In the genomic region with DNA sequence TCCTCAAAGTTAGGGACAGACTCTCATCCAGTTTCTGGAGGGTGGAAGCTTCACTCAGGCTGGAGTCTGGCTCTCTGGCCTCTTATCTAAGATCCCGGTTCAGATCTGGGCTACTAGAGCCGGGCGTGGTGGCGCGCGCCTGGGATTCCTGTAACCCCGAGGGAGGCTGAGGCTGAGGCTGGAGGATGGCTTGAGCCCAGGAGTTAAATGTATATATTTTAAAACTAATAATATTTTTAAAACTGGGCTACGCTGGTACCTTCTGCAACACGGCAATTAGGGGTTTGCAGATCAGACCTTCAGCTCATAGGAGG, we compare ENCODE assay signal across 8 cellular contexts. TPM values are rescaled to one million over a fixed set of nuclear protein-coding genes. Genes with fewer than 3 reads are reported as not detected.
DNase-seq lines count a peak whose midpoint lies in the region; ATAC-seq and TF ChIP-seq lines count a peak whose summit lies in the region.

No MANE protein-coding gene starts in this region.

- H3K27me3 ChIP-seq in ACC112 (ENCODE audit: insufficient read depth, low read length) (no peaks in the 10 kb centered on the region), colonic mucosa (no peaks in the 10 kb centered on the region)

- no peaks in the 10 kb centered on the region for H3K36me3 Mint-ChIP-seq in naive B cell

- peaks cover 7% of the 10 kb centered on the region for H3K4me1 ChIP-seq in ACC112 (ENCODE audit: control insufficient read depth, insufficient read depth, low read length, unreplicated experiment)
- peaks cover 4% of the 10 kb centered on the region for H3K4me1 ChIP-seq in colonic mucosa

- ATAC-seq in naive B cell (ENCODE audit: low read depth in 2 of 2) (no peak), HG02981 (IDR thresholded peaks at IDR 0.05; ENCODE audit: unreplicated experiment) (no peak), HG03469 (IDR thresholded peaks at IDR 0.05; ENCODE audit: unreplicated experiment) (no peak)

- H3K36me3 ChIP-seq in ACC112 (ENCODE audit: insufficient read depth, low read length) (no peaks in the 10 kb centered on the region), colonic mucosa (no peaks in the 10 kb centered on the region)

- no peaks in the 10 kb centered on the region for H3K9me3 Mint-ChIP-seq in naive B cell

- H3K27ac ChIP-seq in ACC112 (ENCODE audit: low read depth, low read length) (peak overlapping the region; percentile 55), colonic mucosa (peak overlapping the region; percentile 71)

- H2AFZ ChIP-seq in ACC112 (ENCODE audit: low read length, unreplicated experiment), result peak overlapping the region; percentile 96

- intact Hi-C loops in colonic mucosa (cut with DNase I), result no loop called here

- H3K27ac Mint-ChIP-seq in naive B cell, result peak overlapping the region in 5 of 6 donors; percentile 87 to 99 (median 96)

- H3K4me3 Mint-ChIP-seq in naive B cell, result peak overlapping the region; percentile 91 to 100 (median 100)

- no peak for DNase-seq in Jurkat, Clone E6-1 (ENCODE audit: low read depth, low spot score)
- DNase-seq in colonic mucosa, result no peak
- DNase-seq in naive B cell, result no peak
- DNase-seq in DMS 273 treated with DMSO at 0.1 percent for 48 hours (lab: John Stamatoyannopoulos, UW), result no peak
- DNase-seq in glomerular visceral epithelial cell (ENCODE audit: extremely low spot score), result no peak

- no peaks in the 10 kb centered on the region for H3K9me3 ChIP-seq in colonic mucosa

- peak overlapping the region; percentile 88 for H3K4me3 ChIP-seq in ACC112 (ENCODE audit: low read depth, low read length)
- peak overlapping the region; percentile 89 for H3K4me3 ChIP-seq in Jurkat, Clone E6-1 (ENCODE audit: low read length)
- peak overlapping the region; percentile 97 for H3K4me3 ChIP-seq in colonic mucosa

- no peak for TF ChIP-seq CTCF in colonic mucosa (IDR thresholded peaks at IDR 0.05)

- peaks cover 9 to 21% (median 16%) of the 10 kb centered on the region in 3 donors for H3K27me3 Mint-ChIP-seq in naive B cell

- peak overlapping the region; percentile 31 to 90 for H3K9ac ChIP-seq in colonic mucosa (ENCODE audit: low read depth in 2 of 2, low read length in 2 of 2)

- H3K4me1 Mint-ChIP-seq in naive B cell, result peaks cover 15 to 31% (median 28%) of the 10 kb centered on the region in 3 donors

- peaks cover 19% of the 10 kb centered on the region for H3K79me2 ChIP-seq in ACC112 (ENCODE audit: control insufficient read depth, insufficient read depth, low read length, unreplicated experiment)

RNA-seq across cellular contexts. Expression of a gene that starts 0.7 kb away (rescaled TPM):
- polyA plus RNA-seq in Jurkat, Clone E6-1 (2012; ENCODE audit: insufficient read depth, insufficient read length), result 8.9 TPM
- 1 to 10 TPM; 6.5 to 8.5 TPM for total RNA-seq in colonic mucosa
- polyA plus RNA-seq in naive B cell (ENCODE audit: low read depth in 6 of 6), result 10 to 100 TPM in 2 of 6 donors, 1 to 10 TPM in 3, not detected in 1; 4.6 to 13.8 (median 7.3) TPM

RNA-seq across cellular contexts. Expression of a gene that starts 26.9 kb away (rescaled TPM):
- not detected for polyA plus RNA-seq in Jurkat, Clone E6-1 (2012; ENCODE audit: insufficient read depth, insufficient read length)
- total RNA-seq in colonic mucosa, result under 1 TPM in 1 of 2 donors, not detected in 1; 0.25 TPM
- polyA plus RNA-seq in naive B cell (ENCODE audit: low read depth in 6 of 6), result not detected

RNA-seq across cellular contexts. Expression of a gene that starts 38.8 kb away (rescaled TPM):
- 548 TPM for polyA plus RNA-seq in Jurkat, Clone E6-1 (2012; ENCODE audit: insufficient read depth, insufficient read length)
- 100 to 1,000 TPM; 150 to 311 TPM for total RNA-seq in colonic mucosa
- 100 to 1,000 TPM; 310 to 412 (median 346) TPM for polyA plus RNA-seq in naive B cell (ENCODE audit: low read depth in 6 of 6)
